In the genomic region with DNA sequence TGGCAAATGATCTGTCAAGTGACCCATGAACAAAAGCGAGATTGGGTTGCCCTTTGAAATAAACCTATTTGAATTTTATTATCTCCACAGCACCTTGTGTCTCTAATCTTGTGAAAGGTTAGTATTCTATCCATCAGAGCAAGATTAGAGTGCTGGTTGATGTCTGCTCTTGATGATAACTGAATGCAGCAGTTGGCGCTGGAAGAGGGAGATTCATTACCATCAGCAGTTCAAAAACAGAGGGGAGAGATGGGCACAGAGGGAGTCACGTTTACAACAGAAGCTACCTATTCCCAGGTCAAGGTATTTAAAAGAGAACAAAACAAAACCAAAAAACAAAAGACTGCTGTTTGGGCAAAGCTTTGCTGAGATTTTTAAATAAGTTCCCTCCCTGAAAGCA, we compare ENCODE assay signal across 1 cellular context.
TF ChIP-seq lines count a peak whose summit lies in the region.

No MANE protein-coding gene starts in this region.

TF ChIP-seq in H1, 55 proteins besides CTCF, POLR2A, EP300 and RAD21 (continued from another document):
- no peak for TF ChIP-seq USF2 (IDR thresholded peaks at IDR 0.05; ENCODE audit: low read length)
- no peak for TF ChIP-seq ZNF274 (IDR thresholded peaks at IDR 0.05; ENCODE audit: borderline replicate concordance, extremely low read depth, low read length)
- TF ChIP-seq TCF12 (IDR thresholded peaks at IDR 0.05; ENCODE audit: low read depth, low read length): no peak
- TF ChIP-seq SP4 (IDR thresholded peaks at IDR 0.05; ENCODE audit: low read length): no peak
- TF ChIP-seq BACH1 (IDR thresholded peaks at IDR 0.05; ENCODE audit: low read length): no peak
- TF ChIP-seq SAP30 (IDR thresholded peaks at IDR 0.05; ENCODE audit: insufficient read depth, insufficient replicate concordance, low read length): no peak
- TF ChIP-seq TAF7 (optimal IDR thresholded peaks at IDR 0.05; ENCODE audit: borderline replicate concordance, low read depth, low read length): no peak
- TF ChIP-seq E2F6 (IDR thresholded peaks at IDR 0.05): no peak
- TF ChIP-seq RNF2 (IDR thresholded peaks at IDR 0.05; ENCODE audit: borderline replicate concordance, low read depth, low read length, missing control alignments, poor library complexity, severe bottlenecking): no peak
- no peak for TF ChIP-seq CHD2 (IDR thresholded peaks at IDR 0.05; ENCODE audit: low read length)
